11 cellular contexts compared by ENCODE assay signal in genomic region chr5:16975950-16976624, GRCh38. TPM values are rescaled to one million over a fixed set of nuclear protein-coding genes. Genes with fewer than 3 reads are reported as not detected.
A peak's percentile ranks its signal among the peaks of the same experiment; 100 is the strongest.
DNase-seq lines count a peak whose midpoint lies in the region; ATAC-seq and TF ChIP-seq lines count a peak whose summit lies in the region.
"Had no signal": no experiment of that assay in that cellular context is flagged by ENCODE, and none has a peak within 500 bp of the region (broad histone marks: within the 10 kb centered on the region; RNA-seq: fewer than 3 reads in every experiment).

No MANE protein-coding gene starts in this region.

- no peak for TF ChIP-seq CTCF in fibroblast of mammary gland (conservative IDR thresholded peaks at IDR 0.05; ENCODE audit: control insufficient read depth, insufficient read depth, low read depth, low read length)
- TF ChIP-seq CTCF in suprapubic skin (IDR thresholded peaks at IDR 0.05), result no peak

- H3K27ac ChIP-seq in suprapubic skin, result no peak overlapping the region
- H3K27ac ChIP-seq: SK-N-MC had no signal

- no peak for TF ChIP-seq POLR2A in suprapubic skin (IDR thresholded peaks at IDR 0.05)

- ATAC-seq in GM19025 (IDR thresholded peaks at IDR 0.05; ENCODE audit: low read depth, unreplicated experiment) (peak; percentile 66), HG02759 (IDR thresholded peaks at IDR 0.05; ENCODE audit: unreplicated experiment) (peak; percentile 85), HG03565 (IDR thresholded peaks at IDR 0.05; ENCODE audit: unreplicated experiment) (peak; percentile 76)

- no peaks in the 10 kb centered on the region for H3K27me3 ChIP-seq in suprapubic skin

- no peaks in the 10 kb centered on the region for H3K36me3 ChIP-seq in suprapubic skin

- DNase-seq in fibroblast of mammary gland (ENCODE audit: low read depth) (peak; percentile 28), T-helper 2 cell (no peak), suprapubic skin (ENCODE audit: low spot score in 2 of 2) (no peak), NCI-H1092 treated with DMSO at 0.1 percent for 48 hours (lab: John Stamatoyannopoulos, UW) (no peak)
- DNase-seq in activated T-cell treated with anti-CD3 and anti-CD28 coated beads, Interleukin-2, amount 50 U/mL, for 1 hour, result no peak
- DNase-seq: glutamatergic neuron, NCI-H187 had no signal

- H3K4me1 ChIP-seq in suprapubic skin, result no peaks in the 10 kb centered on the region

- WGBS in suprapubic skin, result 95% methylated on average over 2 of the region's 2 CpGs

- H3K4me3 ChIP-seq in fibroblast of mammary gland (ENCODE audit: control insufficient read depth, low read depth, low read length) (no peak overlapping the region), suprapubic skin (no peak overlapping the region)
- H3K4me3 ChIP-seq: SK-N-MC had no signal

- no peaks in the 10 kb centered on the region for H3K9me3 ChIP-seq in suprapubic skin

- no peak for TF ChIP-seq EP300 in suprapubic skin (IDR thresholded peaks at IDR 0.05)

RNA-seq across cellular contexts. Expression of gene MYO10, which starts 40.0 kb away (rescaled TPM):
- 100 to 1,000 TPM in 1 of 4 donors, 10 to 100 TPM in 3; 37.7 to 109 (median 64.6) TPM for total RNA-seq in suprapubic skin
